9 cellular contexts compared by ENCODE assay signal in genomic region chr3:182913889-182914288, GRCh38.
DNase-seq lines count a peak whose midpoint lies in the region; ATAC-seq, FAIRE-seq and TF ChIP-seq lines count a peak whose summit lies in the region.
"Had no signal": no experiment of that assay in that cellular context is flagged by ENCODE, and none has a peak within 500 bp of the region (broad histone marks: within the 10 kb centered on the region; RNA-seq: fewer than 3 reads in every experiment).

No MANE protein-coding gene starts in this region.

- intact Hi-C loops in kidney (cut with DNase I) (no loop called here), uterus (cut with DNase I; ENCODE audit: low total_unique reads) (no loop called here)

- TF ChIP-seq POLR2A in uterus (IDR thresholded peaks at IDR 0.05), result no peak

- peaks cover 61% of the 10 kb centered on the region for H3K4me1 Mint-ChIP-seq in activated naive CD4-positive, alpha-beta T cell treated with anti-CD3 and anti-CD28 coated beads, Interleukin-2, amount 10 ng/mL, durations not matched to agents 7 days and 5 days
- H3K4me1 Mint-ChIP-seq in type B pancreatic cell (ENCODE audit: unreplicated experiment), result no peaks in the 10 kb centered on the region

- peak; percentile 86 for ATAC-seq in HG02870 (IDR thresholded peaks at IDR 0.05; ENCODE audit: unreplicated experiment)

- peak overlapping the region; percentile 85 for H3K27ac Mint-ChIP-seq in activated naive CD4-positive, alpha-beta T cell treated with anti-CD3 and anti-CD28 coated beads, Interleukin-2, amount 10 ng/mL, durations not matched to agents 7 days and 5 days
- H3K27ac Mint-ChIP-seq in type B pancreatic cell, result peak overlapping the region; percentile 74

- CTCF ChIA-PET in activated naive CD4-positive, alpha-beta T cell treated with anti-CD3 and anti-CD28 coated beads, Interleukin-2, amount 10 ng/mL, durations not matched to agents 7 days and 5 days (lab: Charles Lee), result no interaction called here

- H3K27me3 Mint-ChIP-seq in activated naive CD4-positive, alpha-beta T cell treated with anti-CD3 and anti-CD28 coated beads, Interleukin-2, amount 10 ng/mL, durations not matched to agents 7 days and 5 days, result no peaks in the 10 kb centered on the region
- H3K27me3 Mint-ChIP-seq in type B pancreatic cell, result no peaks in the 10 kb centered on the region

- TF ChIP-seq CTCF in type B pancreatic cell (conservative IDR thresholded peaks at IDR 0.05) (no peak), kidney (IDR thresholded peaks at IDR 0.05; ENCODE audit: borderline replicate concordance, extremely low read depth, insufficient read depth) (no peak), uterus (IDR thresholded peaks at IDR 0.05) (no peak)

- DNase-seq in activated naive CD4-positive, alpha-beta T cell treated with anti-CD3 and anti-CD28 coated beads, Interleukin-2, amount 10 ng/mL, durations not matched to agents 7 days and 5 days, result no peak
- no peak for DNase-seq in activated naive CD4-positive, alpha-beta T cell (lab: John Stamatoyannopoulos, UW)
- DNase-seq in NCI-H510A (lab: John Stamatoyannopoulos, UW) (peak; percentile 89), type B pancreatic cell (ENCODE audit: extremely low spot score, unreplicated experiment) (no peak), kidney (no peak), kidney tubule cell (ENCODE audit: low spot score) (no peak), uterus (no peak)
- DNase-seq: NCI-H187 had no signal

- no peaks in the 10 kb centered on the region for H3K27me3 ChIP-seq in uterus

- H3K4me3 Mint-ChIP-seq in activated naive CD4-positive, alpha-beta T cell treated with anti-CD3 and anti-CD28 coated beads, Interleukin-2, amount 10 ng/mL, durations not matched to agents 7 days and 5 days, result peak overlapping the region; percentile 16
- no peak overlapping the region for H3K4me3 Mint-ChIP-seq in type B pancreatic cell

- H3K4me1 ChIP-seq in kidney (ENCODE audit: control insufficient read depth in 1 of 2, insufficient read depth in 1 of 2, low read depth in 1 of 2, low read length in 2 of 2), result no peaks in the 10 kb centered on the region
- H3K4me1 ChIP-seq in uterus, result no peaks in the 10 kb centered on the region

- no peak for FAIRE-seq in kidney (lab: Jason Lieb, UNC)

- H3K27ac ChIP-seq in kidney (ENCODE audit: low read depth in 2 of 2, low read length in 2 of 2) (no peak overlapping the region), uterus (peak overlapping the region in 1 of 2 donors; percentile 48)

- H3K9me3 Mint-ChIP-seq in activated naive CD4-positive, alpha-beta T cell treated with anti-CD3 and anti-CD28 coated beads, Interleukin-2, amount 10 ng/mL, durations not matched to agents 7 days and 5 days, result no peaks in the 10 kb centered on the region
- no peaks in the 10 kb centered on the region for H3K9me3 Mint-ChIP-seq in type B pancreatic cell

- H3K36me3 ChIP-seq in kidney (ENCODE audit: control insufficient read depth in 1 of 2, insufficient read depth in 2 of 2, low read length in 2 of 2) (peaks cover 0 to 3% of the 10 kb centered on the region in 2 donors), uterus (no peaks in the 10 kb centered on the region)

- no peak overlapping the region for H3K9ac ChIP-seq in kidney (ENCODE audit: low read length in 2 of 2)

- H3K4me3 ChIP-seq in kidney (ENCODE audit: low read length in 2 of 2) (no peak overlapping the region), uterus (no peak overlapping the region)

- peaks cover 53% of the 10 kb centered on the region for H3K36me3 Mint-ChIP-seq in activated naive CD4-positive, alpha-beta T cell treated with anti-CD3 and anti-CD28 coated beads, Interleukin-2, amount 10 ng/mL, durations not matched to agents 7 days and 5 days
- peaks cover 10% of the 10 kb centered on the region for H3K36me3 Mint-ChIP-seq in type B pancreatic cell

- H3K9me3 ChIP-seq in kidney (ENCODE audit: control insufficient read depth in 1 of 2, low read length in 2 of 2), result no peaks in the 10 kb centered on the region
- H3K9me3 ChIP-seq in uterus, result no peaks in the 10 kb centered on the region
